ENCODE assay signal across 34 cellular contexts in genomic region chr1:212024469-212025149, GRCh38. TPM values are rescaled to one million over a fixed set of nuclear protein-coding genes. Genes with fewer than 3 reads are reported as not detected.
"Had no signal": no experiment of that assay in that cellular context is flagged by ENCODE, and none has a peak within 500 bp of the region (broad histone marks: within the 10 kb centered on the region; RNA-seq: fewer than 3 reads in every experiment).

No MANE protein-coding gene starts in this region.

- H3K27ac ChIP-seq: ascending aorta, epithelial cell of prostate, esophagus squamous epithelium, gastroesophageal sphincter, heart right ventricle, hepatocyte, WERI-Rb-1 had no signal

- H3K27me3 Mint-ChIP-seq: activated B cell treated with CpG ODN at 0.5 μM for 24 hours; activated CD4-positive, alpha-beta memory T cell treated with anti-CD3 and anti-CD28 coated beads, Interleukin-2, amount 10 ng/mL, durations not matched to agents 7 days and 5 days; activated CD4-positive, alpha-beta T cell treated with anti-CD3 and anti-CD28 coated beads, Interleukin-2, amount 10 ng/mL, durations not matched to agents 7 days and 5 days; activated naive CD4-positive, alpha-beta T cell treated with anti-CD3 and anti-CD28 coated beads, Interleukin-2, amount 50 U/mL, for 24 hours; activated naive CD8-positive, alpha-beta T cell treated with anti-CD3 and anti-CD28 coated beads, Interleukin-2, amount 10 ng/mL, durations not matched to agents 7 days and 5 days; activated T-cell treated with anti-CD3 and anti-CD28 coated beads, Interleukin-2, amount 50 U/mL, for 24 hours; brain; effector memory CD8-positive, alpha-beta T cell had no signal

- ATAC-seq: activated CD4-positive, CD25-positive, alpha-beta regulatory T cell treated with anti-CD3 and anti-CD28 coated beads, Interleukin-2, amount 50 U/mL, for 24 hours; effector memory CD8-positive, alpha-beta T cell; gastroesophageal sphincter; heart right ventricle had no signal

- H3K27me3 ChIP-seq: ascending aorta, esophagus squamous epithelium, gastroesophageal sphincter, heart right ventricle, hepatocyte had no signal

- DNase-seq: activated B cell treated with CpG ODN at 0.5 μM for 24 hours; activated CD4-positive, alpha-beta memory T cell treated with anti-CD3 and anti-CD28 coated beads, Interleukin-2, amount 10 ng/mL, durations not matched to agents 7 days and 5 days; activated CD4-positive, alpha-beta T cell treated with anti-CD3 and anti-CD28 coated beads for 4 hours; activated CD4-positive, alpha-beta T cell treated with anti-CD3 and anti-CD28 coated beads, Interleukin-2, amount 10 ng/mL, durations not matched to agents 7 days and 5 days; activated CD4-positive, alpha-beta T cell treated with anti-CD3 and anti-CD28 coated beads, Interleukin-2, amount 50 U/mL, for 4 hours; activated CD8-positive, alpha-beta memory T cell treated with anti-CD3 and anti-CD28 coated beads, Interleukin-2, amount 50 U/mL, for 48 hours; activated effector memory CD4-positive, alpha-beta T cell treated with Interleukin-2 at 50 U/mL for 16 hours; activated gamma-delta T cell treated with Interleukin-2 at 50 U/mL for 16 hours; activated naive CD4-positive, alpha-beta T cell treated with Interleukin-2 at 50 U/mL for 16 hours; activated naive CD8-positive, alpha-beta T cell treated with anti-CD3 and anti-CD28 coated beads, Interleukin-2, amount 10 ng/mL, durations not matched to agents 7 days and 5 days; activated T-cell treated with anti-CD3 and anti-CD28 coated beads for 4 hours; activated T-cell treated with anti-CD3 and anti-CD28 coated beads, Interleukin-2, amount 50 U/mL, for 24 hours; activated T-cell treated with anti-CD3 and anti-CD28 coated beads, Interleukin-2, amount 50 U/mL, for 72 hours; cortex of kidney; dermis blood vessel endothelial cell; effector CD4-positive, alpha-beta T cell; effector memory CD8-positive, alpha-beta T cell; esophagus squamous epithelium; foreskin melanocyte; heart right ventricle; T-helper 2 cell; WERI-Rb-1 had no signal

- H3K4me1 ChIP-seq: ascending aorta, gastroesophageal sphincter had no signal

- H3K4me3 Mint-ChIP-seq: activated B cell treated with CpG ODN at 0.5 μM for 24 hours; activated CD4-positive, alpha-beta memory T cell treated with anti-CD3 and anti-CD28 coated beads, Interleukin-2, amount 10 ng/mL, durations not matched to agents 7 days and 5 days; activated CD4-positive, alpha-beta T cell treated with anti-CD3 and anti-CD28 coated beads, Interleukin-2, amount 10 ng/mL, durations not matched to agents 7 days and 5 days; activated naive CD4-positive, alpha-beta T cell treated with anti-CD3 and anti-CD28 coated beads, Interleukin-2, amount 50 U/mL, for 24 hours; activated naive CD8-positive, alpha-beta T cell treated with anti-CD3 and anti-CD28 coated beads, Interleukin-2, amount 10 ng/mL, durations not matched to agents 7 days and 5 days; activated T-cell treated with anti-CD3 and anti-CD28 coated beads, Interleukin-2, amount 50 U/mL, for 24 hours; activated T-cell treated with anti-CD3 and anti-CD28 coated beads, Interleukin-2, amount 50 U/mL, for 72 hours; brain; effector memory CD8-positive, alpha-beta T cell had no signal

- H3K9me3 Mint-ChIP-seq: effector memory CD8-positive, alpha-beta T cell had no signal

- H3K27ac Mint-ChIP-seq: activated B cell treated with CpG ODN at 0.5 μM for 24 hours; activated CD4-positive, alpha-beta memory T cell treated with anti-CD3 and anti-CD28 coated beads, Interleukin-2, amount 10 ng/mL, durations not matched to agents 7 days and 5 days; activated CD4-positive, alpha-beta T cell treated with anti-CD3 and anti-CD28 coated beads, Interleukin-2, amount 10 ng/mL, durations not matched to agents 7 days and 5 days; activated naive CD4-positive, alpha-beta T cell treated with anti-CD3 and anti-CD28 coated beads, Interleukin-2, amount 50 U/mL, for 24 hours; activated naive CD8-positive, alpha-beta T cell treated with anti-CD3 and anti-CD28 coated beads, Interleukin-2, amount 10 ng/mL, durations not matched to agents 7 days and 5 days; activated T-cell treated with anti-CD3 and anti-CD28 coated beads, Interleukin-2, amount 50 U/mL, for 24 hours; activated T-cell treated with anti-CD3 and anti-CD28 coated beads, Interleukin-2, amount 50 U/mL, for 72 hours; brain; effector memory CD8-positive, alpha-beta T cell had no signal

- H3K36me3 ChIP-seq: ascending aorta had no signal

- H3K4me3 ChIP-seq: ascending aorta, esophagus squamous epithelium, gastroesophageal sphincter, heart right ventricle, hepatocyte had no signal

- H3K4me2 ChIP-seq: hepatocyte had no signal

- FAIRE-seq: bronchial epithelial cell, colon, endometrium, endothelial cell of umbilical vein, TTC549 had no signal

- H3K9me3 ChIP-seq: ascending aorta, gastroesophageal sphincter had no signal

RNA-seq across cellular contexts. Expression of gene DTL, which starts 10.9 kb away (rescaled TPM):
- total RNA-seq: ascending aorta had no signal
